Comparison of ENCODE assay signal across 8 cellular contexts in genomic region chr9:92634712-92635605, GRCh38. TPM values are rescaled to one million over a fixed set of nuclear protein-coding genes. Genes with fewer than 3 reads are reported as not detected.
A peak's percentile ranks its signal among the peaks of the same experiment; 100 is the strongest.
DNase-seq lines count a peak whose midpoint lies in the region; ATAC-seq and TF ChIP-seq lines count a peak whose summit lies in the region.

No MANE protein-coding gene starts in this region.

- H3K27ac ChIP-seq in SJSA1 (no peak overlapping the region), osteoblast (ENCODE audit: low read depth, low read length) (no peak overlapping the region), tibial nerve (peak overlapping the region in 1 of 4 donors; percentile 62)

- no peak overlapping the region for H2AFZ ChIP-seq in osteoblast (ENCODE audit: low read length)

- no peak for TF ChIP-seq POLR2A in tibial nerve (IDR thresholded peaks at IDR 0.05)

- H3K79me2 ChIP-seq in osteoblast (ENCODE audit: insufficient read depth, low read length): no peaks in the 10 kb centered on the region

- H3K27me3 ChIP-seq in SJSA1 (replicated peaks) (no peaks in the 10 kb centered on the region), osteoblast (ENCODE audit: insufficient read depth, low read length) (no peaks in the 10 kb centered on the region), tibial nerve (no peaks in the 10 kb centered on the region)

- ATAC-seq in GM19023 (IDR thresholded peaks at IDR 0.05; ENCODE audit: unreplicated experiment): no peak

- peak overlapping the region; percentile 31 for H3K4me2 ChIP-seq in osteoblast (ENCODE audit: insufficient read depth, low read length)

- H3K36me3 ChIP-seq in SJSA1 (peaks cover 75% of the 10 kb centered on the region), osteoblast (ENCODE audit: insufficient read depth, low read length) (peaks cover 85% of the 10 kb centered on the region), tibial nerve (peaks cover 0 to 91% (median 9%) of the 10 kb centered on the region in 3 donors)

- 59 to 63% methylated on average over 32 of the region's 35 CpGs for WGBS in tibial nerve, 2 donors

- DNase-seq in GF-D8 (lab: John Stamatoyannopoulos, UW) (peak; percentile 38), HT-29 (ENCODE audit: low spot score) (peak; percentile 72), SJSA1 (ENCODE audit: low read depth in 1 of 2, low spot score in 2 of 2) (peak; percentile 55 to 74), germinal center (ENCODE audit: low spot score) (peak; percentile 79), osteoblast (ENCODE audit: insufficient read length, low spot score, missing footprints) (peak; percentile 96), tibial nerve (ENCODE audit: low spot score in 2 of 2) (peak; percentile 74 to 88)
- peak; percentile 29 for DNase-seq in activated gamma-delta T cell treated with anti-CD3 and anti-CD28 coated beads, Interleukin-2, amount 50 U/mL, for 16 hours (ENCODE audit: low read depth)

- H3K9me3 ChIP-seq in SJSA1 (replicated peaks): no peaks in the 10 kb centered on the region
- no peaks in the 10 kb centered on the region for H3K9me3 ChIP-seq in osteoblast (ENCODE audit: low read depth, low read length)
- H3K9me3 ChIP-seq in tibial nerve: no peaks in the 10 kb centered on the region

- peak; percentile 96 for TF ChIP-seq CTCF in osteoblast (IDR thresholded peaks at IDR 0.05; ENCODE audit: extremely low read depth, low read depth, low read length)
- TF ChIP-seq CTCF in tibial nerve (IDR thresholded peaks at IDR 0.05): peak; percentile 84 to 95 (median 89)

- H3K4me3 ChIP-seq in SJSA1 (no peak overlapping the region), osteoblast (ENCODE audit: insufficient read depth, low read length) (no peak overlapping the region), tibial nerve (no peak overlapping the region)

- H4K20me1 ChIP-seq in osteoblast (ENCODE audit: insufficient read depth, low read length): no peaks in the 10 kb centered on the region

- H3K4me1 ChIP-seq in SJSA1 (replicated peaks) (no peaks in the 10 kb centered on the region), osteoblast (ENCODE audit: insufficient read depth, low read length) (no peaks in the 10 kb centered on the region), tibial nerve (peaks cover 0 to 26% (median 0%) of the 10 kb centered on the region in 4 donors)

- no peak for TF ChIP-seq EP300 in tibial nerve (IDR thresholded peaks at IDR 0.05)

RNA-seq across cellular contexts. Expression of gene IPPK, which starts 35.0 kb away (rescaled TPM):
- 16.5 and 20.4 TPM in 2 replicates for total RNA-seq in HT-29 (2014; rRNA removed; shearing (Covaris generic))
- 8.5 and 13.2 TPM in 2 replicates for total RNA-seq in SJSA1 (2014; rRNA removed; shearing (Covaris generic))
- total RNA-seq in osteoblast (7.7 and 9.4 TPM in 2 replicates), tibial nerve (10 to 100 TPM in 2 of 4 donors, 1 to 10 TPM in 2; 8.0 to 18.8 (median 11.0) TPM)

Comparison
In these comparisons a context has a peak if more than half of its experiments do, and no peak if none do; other contexts are left out.
1. DNase-seq: peak in every context shown above with its lines; median percentile 96 in osteoblast; 81 in tibial nerve; 79 in germinal center; 72 in HT-29; 64 in SJSA1; 38 in GF-D8; 29 in activated gamma-delta T cell treated with anti-CD3 and anti-CD28 coated beads, Interleukin-2, amount 50 U/mL, for 16 hours.